18 cellular contexts compared by ENCODE assay signal in genomic region chr3:38017445-38018295, GRCh38. TPM values are rescaled to one million over a fixed set of nuclear protein-coding genes. Genes with fewer than 3 reads are reported as not detected.
"Had no signal": no experiment of that assay in that cellular context is flagged by ENCODE, and none has a peak within 500 bp of the region (broad histone marks: within the 10 kb centered on the region; RNA-seq: fewer than 3 reads in every experiment).

No MANE protein-coding gene starts in this region.

- H3K4me1 Mint-ChIP-seq: activated B cell treated with CpG ODN at 0.5 μM for 24 hours; activated naive CD4-positive, alpha-beta T cell treated with anti-CD3 and anti-CD28 coated beads, Interleukin-2, amount 50 U/mL, for 24 hours; neural crest cell had no signal

- H3K27me3 Mint-ChIP-seq: activated B cell treated with CpG ODN at 0.5 μM for 24 hours; activated CD4-positive, alpha-beta T cell treated with anti-CD3 and anti-CD28 coated beads, Interleukin-2, amount 10 ng/mL, durations not matched to agents 24 days and 14 days; activated naive CD4-positive, alpha-beta T cell treated with anti-CD3 and anti-CD28 coated beads, Interleukin-2, amount 50 U/mL, for 24 hours; progenitor cell of endocrine pancreas had no signal

- DNase-seq: activated B cell treated with CpG ODN at 0.5 μM for 24 hours; activated CD4-positive, alpha-beta T cell treated with anti-CD3 and anti-CD28 coated beads, Interleukin-2, amount 10 ng/mL, durations not matched to agents 24 days and 14 days; activated CD8-positive, alpha-beta memory T cell treated with anti-CD3 and anti-CD28 coated beads for 24 hours; activated T-cell treated with anti-CD3 and anti-CD28 coated beads for 4 hours; brain microvascular endothelial cell; cerebellar nuclear complex; dermis blood vessel endothelial cell; mesenchymal stem cell; spleen; stimulated activated CD4-positive, alpha-beta T cell treated with anti-CD3 and anti-CD28 coated beads, Interleukin-1b, Interleukin-23, amount 100 ng/mL, for 48 hours; stimulated activated naive CD4-positive, alpha-beta T cell; T-helper 2 cell; upper lobe of left lung had no signal

- H3K9me3 ChIP-seq: suprapubic skin had no signal

- H3K27ac ChIP-seq: brain microvascular endothelial cell, spleen, suprapubic skin had no signal

- H3K4me3 Mint-ChIP-seq: activated B cell treated with CpG ODN at 0.5 μM for 24 hours; activated CD4-positive, alpha-beta T cell treated with anti-CD3 and anti-CD28 coated beads, Interleukin-2, amount 10 ng/mL, durations not matched to agents 24 days and 14 days; activated naive CD4-positive, alpha-beta T cell treated with anti-CD3 and anti-CD28 coated beads, Interleukin-2, amount 50 U/mL, for 24 hours; neural crest cell had no signal

- H3K27ac Mint-ChIP-seq: activated B cell treated with CpG ODN at 0.5 μM for 24 hours; activated CD4-positive, alpha-beta T cell treated with anti-CD3 and anti-CD28 coated beads, Interleukin-2, amount 10 ng/mL, durations not matched to agents 24 days and 14 days; activated naive CD4-positive, alpha-beta T cell treated with anti-CD3 and anti-CD28 coated beads, Interleukin-2, amount 50 U/mL, for 24 hours; progenitor cell of endocrine pancreas had no signal

- H3K9me3 Mint-ChIP-seq: activated naive CD4-positive, alpha-beta T cell treated with anti-CD3 and anti-CD28 coated beads, Interleukin-2, amount 50 U/mL, for 24 hours had no signal

- H3K27me3 ChIP-seq: brain microvascular endothelial cell, spleen, suprapubic skin, upper lobe of left lung had no signal

- H3K4me3 ChIP-seq: spleen, suprapubic skin, upper lobe of left lung had no signal

RNA-seq across cellular contexts. Expression of gene DLEC1, which starts 21.3 kb away (rescaled TPM):
- total RNA-seq: epithelial cell of proximal tubule had no signal
